In genomic region chr6:83609248-83609647, GRCh38 we compare ENCODE assay signal across 15 cellular contexts.
"Had no signal": no experiment of that assay in that cellular context is flagged by ENCODE, and none has a peak within 500 bp of the region (broad histone marks: within the 10 kb centered on the region; RNA-seq: fewer than 3 reads in every experiment).

No MANE protein-coding gene starts in this region.

- DNase-seq: activated CD4-positive, alpha-beta T cell treated with anti-CD3 and anti-CD28 coated beads, Interleukin-2, amount 50 U/mL, for 48 hours; activated CD8-positive, alpha-beta memory T cell treated with anti-CD3 and anti-CD28 coated beads, Interleukin-2, amount 10 ng/mL, durations not matched to agents 7 days and 5 days; activated effector memory CD4-positive, alpha-beta T cell treated with Interleukin-2 at 50 U/mL for 16 hours; activated T-cell treated with anti-CD3 and anti-CD28 coated beads, Interleukin-2, amount 50 U/mL, for 24 hours; amniotic stem cell; effector memory CD4-positive, alpha-beta T cell; islet precursor cell; left lung; mesenchymal stem cell; nucleus accumbens; right cardiac atrium; small intestine; thyroid gland; uterus had no signal

- H3K4me1 ChIP-seq: gastroesophageal sphincter, left lung, thyroid gland, uterus had no signal

- H3K36me3 ChIP-seq: gastroesophageal sphincter, left lung, thyroid gland, uterus had no signal

- H3K4me3 ChIP-seq: gastroesophageal sphincter, left lung, thyroid gland, uterus had no signal

- H3K9me3 ChIP-seq: gastroesophageal sphincter, left lung, thyroid gland, uterus had no signal

- H3K27me3 ChIP-seq: gastroesophageal sphincter, left lung, thyroid gland, uterus had no signal
